ENCODE assay signal across 23 cellular contexts in the genomic region with DNA sequence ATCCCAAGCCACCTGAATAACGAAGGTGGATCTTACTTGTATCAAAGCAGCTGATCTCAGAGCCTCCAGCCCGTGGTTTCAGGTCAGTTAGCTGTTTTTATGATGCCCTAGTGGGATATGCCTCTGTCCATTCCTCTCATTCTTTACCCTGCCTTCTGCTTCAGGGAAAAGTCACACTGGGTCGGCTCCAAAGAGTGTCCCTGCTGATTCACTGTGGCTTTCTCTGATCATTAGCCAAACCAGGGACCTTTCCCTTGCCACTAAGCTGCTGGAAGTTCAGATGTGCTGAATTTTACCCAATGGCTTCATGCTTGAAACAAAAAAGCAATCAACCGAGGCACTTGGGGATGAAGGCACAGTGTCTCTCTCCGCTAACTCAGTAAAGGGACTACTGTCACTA.
"Had no signal": no experiment of that assay in that cellular context is flagged by ENCODE, and none has a peak within 500 bp of the region (broad histone marks: within the 10 kb centered on the region; RNA-seq: fewer than 3 reads in every experiment).

No MANE protein-coding gene starts in this region.

- H3K36me3 Mint-ChIP-seq: activated naive CD4-positive, alpha-beta T cell treated with anti-CD3 and anti-CD28 coated beads, Interleukin-2, amount 50 U/mL, for 24 hours had no signal

- H3K4me1 Mint-ChIP-seq: activated naive CD4-positive, alpha-beta T cell treated with anti-CD3 and anti-CD28 coated beads, Interleukin-2, amount 50 U/mL, for 24 hours; endodermal cell had no signal

- FAIRE-seq: kidney had no signal

- H3K36me3 ChIP-seq: colonic mucosa, left ventricle myocardium inferior, tibial artery, uterus had no signal

- H3K27ac ChIP-seq: body of pancreas, colonic mucosa, epithelial cell of prostate, left ventricle myocardium inferior, tibial artery, uterus had no signal

- H3K9me3 Mint-ChIP-seq: endodermal cell had no signal

- H3K4me3 Mint-ChIP-seq: activated naive CD4-positive, alpha-beta T cell treated with anti-CD3 and anti-CD28 coated beads, Interleukin-2, amount 50 U/mL, for 24 hours; activated T-cell treated with anti-CD3 and anti-CD28 coated beads, Interleukin-2, amount 50 U/mL, for 72 hours; endodermal cell had no signal

- H3K27me3 ChIP-seq: body of pancreas, colonic mucosa, tibial artery, uterus had no signal

- H3K4me1 ChIP-seq: body of pancreas, colonic mucosa, left ventricle myocardium inferior, tibial artery, uterus had no signal

- H3K4me3 ChIP-seq: body of pancreas, colonic mucosa, left ventricle myocardium inferior, tibial artery, uterus had no signal

- H3K27ac Mint-ChIP-seq: activated naive CD4-positive, alpha-beta T cell treated with anti-CD3 and anti-CD28 coated beads, Interleukin-2, amount 50 U/mL, for 24 hours; activated T-cell treated with anti-CD3 and anti-CD28 coated beads, Interleukin-2, amount 50 U/mL, for 72 hours; endodermal cell had no signal

- DNase-seq: activated CD4-positive, alpha-beta T cell treated with anti-CD3 and anti-CD28 coated beads, Interleukin-2, amount 50 U/mL, for 1 hour; activated gamma-delta T cell; activated T-cell treated with anti-CD3 and anti-CD28 coated beads, Interleukin-2, amount 50 U/mL, for 72 hours; body of pancreas; central memory CD4-positive, alpha-beta T cell; colonic mucosa; endodermal cell; foreskin melanocyte; hypothalamus; kidney; left ventricle myocardium inferior; occipital lobe; posterior cingulate gyrus; stimulated activated CD4-positive, alpha-beta T cell treated with anti-CD3 and anti-CD28 coated beads, Interleukin-12 subunit alpha, Interleukin-12 subunit beta, amount 100 ng/mL, for 4 hours; stimulated activated CD4-positive, alpha-beta T cell treated with anti-CD3 and anti-CD28 coated beads, Interleukin-1b, Interleukin-23, amount 100 ng/mL, for 48 hours; stimulated activated CD8-positive, alpha-beta memory T cell treated with anti-CD3 and anti-CD28 coated beads, Interleukin-4, amount 100 ng/mL, for 48 hours; stimulated activated naive CD4-positive, alpha-beta T cell; substantia nigra; T-helper 9 cell; tibial artery; uterus had no signal

- H3K9me3 ChIP-seq: body of pancreas, colonic mucosa, left ventricle myocardium inferior, tibial artery, uterus had no signal

- ATAC-seq: activated T-cell treated with anti-CD3 and anti-CD28 coated beads, Interleukin-2, amount 50 U/mL, for 72 hours; body of pancreas had no signal
